8 cellular contexts compared by ENCODE assay signal in genomic region chr1:20786310-20787099, GRCh38. TPM values are rescaled to one million over a fixed set of nuclear protein-coding genes. Genes with fewer than 3 reads are reported as not detected.
DNase-seq lines count a peak whose midpoint lies in the region; ATAC-seq and TF ChIP-seq lines count a peak whose summit lies in the region.

No MANE protein-coding gene starts in this region.

- peak overlapping the region; percentile 99 for H3K27ac ChIP-seq in thymus (ENCODE audit: low read depth)

- ATAC-seq in HG02623 (IDR thresholded peaks at IDR 0.05; ENCODE audit: unreplicated experiment) (peak; percentile 75), SK-N-SH treated with all-trans-retinoic acid at 6 μM for 48 hours (peak; percentile 91)

- H3K36me3 Mint-ChIP-seq in activated naive CD8-positive, alpha-beta T cell treated with anti-CD3 and anti-CD28 coated beads for 36 hours: peaks cover 12% of the 10 kb centered on the region
- H3K36me3 Mint-ChIP-seq in osteocyte (ENCODE audit: unreplicated experiment): no peaks in the 10 kb centered on the region

- peak; percentile 98 for DNase-seq in GM10266 (ENCODE audit: extremely low spot score)
- DNase-seq in NCI-H1092 treated with DMSO at 0.1 percent for 48 hours (lab: John Stamatoyannopoulos, UW): peak; percentile 99
- DNase-seq in activated naive CD8-positive, alpha-beta T cell treated with anti-CD3 and anti-CD28 coated beads for 36 hours: peak; percentile 97
- DNase-seq in head of caudate nucleus: peak; percentile 75 to 97 (median 93)
- DNase-seq in osteocyte (ENCODE audit: extremely low spot score, unreplicated experiment): peak; percentile 99

- peak overlapping the region; percentile 92 for H3K4me3 Mint-ChIP-seq in activated naive CD8-positive, alpha-beta T cell treated with anti-CD3 and anti-CD28 coated beads for 36 hours
- H3K4me3 Mint-ChIP-seq in osteocyte (ENCODE audit: unreplicated experiment): peak overlapping the region; percentile 98

- H3K36me3 ChIP-seq in thymus (ENCODE audit: control insufficient read depth, insufficient read depth): no peaks in the 10 kb centered on the region

- H3K4me3 ChIP-seq in thymus (ENCODE audit: low read length): peak overlapping the region; percentile 98

- TF ChIP-seq CTCF in GM10266 (IDR thresholded peaks at IDR 0.05; ENCODE audit: control insufficient read depth, insufficient read depth, low read depth, missing control alignments) (no peak), osteocyte (IDR thresholded peaks at IDR 0.05) (no peak)

- H3K4me1 Mint-ChIP-seq in activated naive CD8-positive, alpha-beta T cell treated with anti-CD3 and anti-CD28 coated beads for 36 hours: peaks cover 31% of the 10 kb centered on the region
- peaks cover 34% of the 10 kb centered on the region for H3K4me1 Mint-ChIP-seq in osteocyte (ENCODE audit: unreplicated experiment)

- peaks cover 8% of the 10 kb centered on the region for H3K4me1 ChIP-seq in thymus (ENCODE audit: control insufficient read depth, insufficient read depth, low read length)

- no peaks in the 10 kb centered on the region for H3K27me3 Mint-ChIP-seq in activated naive CD8-positive, alpha-beta T cell treated with anti-CD3 and anti-CD28 coated beads for 36 hours
- H3K27me3 Mint-ChIP-seq in osteocyte (ENCODE audit: unreplicated experiment): no peaks in the 10 kb centered on the region

- under 1% methylated on average over 105 of the region's 105 CpGs for whole genome bisulfite sequencing in thymus

- intact Hi-C loops in head of caudate nucleus (cut with DNase I): loop anchor here (10.0 kb wide), 1 partner anchor 388 kb away; the partner anchor contains the start of gene EIF4G3

- H3K27ac Mint-ChIP-seq in activated naive CD8-positive, alpha-beta T cell treated with anti-CD3 and anti-CD28 coated beads for 36 hours: peak overlapping the region; percentile 96
- peak overlapping the region; percentile 94 for H3K27ac Mint-ChIP-seq in osteocyte (ENCODE audit: unreplicated experiment)

- H3K27me3 ChIP-seq in thymus (ENCODE audit: control insufficient read depth, insufficient read depth): no peaks in the 10 kb centered on the region

- no peaks in the 10 kb centered on the region for H3K9me3 Mint-ChIP-seq in activated naive CD8-positive, alpha-beta T cell treated with anti-CD3 and anti-CD28 coated beads for 36 hours
- H3K9me3 Mint-ChIP-seq in osteocyte (ENCODE audit: unreplicated experiment): no peaks in the 10 kb centered on the region

- H3K9me3 ChIP-seq in thymus (ENCODE audit: control insufficient read depth): no peaks in the 10 kb centered on the region

TF ChIP-seq in SK-N-SH treated with all-trans-retinoic acid at 6 μM for 48 hours, 23 proteins besides CTCF, POLR2A, EP300 and RAD21:
- no peak for TF ChIP-seq ZNF70 (CRISPR knock-in tag; IDR thresholded peaks at IDR 0.05)
- TF ChIP-seq ZFP3 (CRISPR knock-in tag; IDR thresholded peaks at IDR 0.05): 0 out of 2 replicates have a peak, but pooled peaks have one; percentile 33
- TF ChIP-seq CSDC2 (CRISPR knock-in tag; IDR thresholded peaks at IDR 0.05): no peak
- TF ChIP-seq, protein P1, sequence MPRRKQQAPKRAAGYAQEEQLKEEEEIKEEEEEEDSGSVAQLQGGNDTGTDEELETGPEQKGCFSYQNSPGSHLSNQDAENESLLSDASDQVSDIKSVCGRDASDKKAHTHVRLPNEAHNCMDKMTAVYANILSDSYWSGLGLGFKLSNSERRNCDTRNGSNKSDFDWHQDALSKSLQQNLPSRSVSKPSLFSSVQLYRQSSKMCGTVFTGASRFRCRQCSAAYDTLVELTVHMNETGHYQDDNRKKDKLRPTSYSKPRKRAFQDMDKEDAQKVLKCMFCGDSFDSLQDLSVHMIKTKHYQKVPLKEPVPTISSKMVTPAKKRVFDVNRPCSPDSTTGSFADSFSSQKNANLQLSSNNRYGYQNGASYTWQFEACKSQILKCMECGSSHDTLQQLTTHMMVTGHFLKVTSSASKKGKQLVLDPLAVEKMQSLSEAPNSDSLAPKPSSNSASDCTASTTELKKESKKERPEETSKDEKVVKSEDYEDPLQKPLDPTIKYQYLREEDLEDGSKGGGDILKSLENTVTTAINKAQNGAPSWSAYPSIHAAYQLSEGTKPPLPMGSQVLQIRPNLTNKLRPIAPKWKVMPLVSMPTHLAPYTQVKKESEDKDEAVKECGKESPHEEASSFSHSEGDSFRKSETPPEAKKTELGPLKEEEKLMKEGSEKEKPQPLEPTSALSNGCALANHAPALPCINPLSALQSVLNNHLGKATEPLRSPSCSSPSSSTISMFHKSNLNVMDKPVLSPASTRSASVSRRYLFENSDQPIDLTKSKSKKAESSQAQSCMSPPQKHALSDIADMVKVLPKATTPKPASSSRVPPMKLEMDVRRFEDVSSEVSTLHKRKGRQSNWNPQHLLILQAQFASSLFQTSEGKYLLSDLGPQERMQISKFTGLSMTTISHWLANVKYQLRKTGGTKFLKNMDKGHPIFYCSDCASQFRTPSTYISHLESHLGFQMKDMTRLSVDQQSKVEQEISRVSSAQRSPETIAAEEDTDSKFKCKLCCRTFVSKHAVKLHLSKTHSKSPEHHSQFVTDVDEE (CRISPR knock-in tag; IDR thresholded peaks at IDR 0.05): 0 out of 2 replicates have a peak, but pooled peaks have one; percentile 20

RNA-seq across cellular contexts. Expression of gene HP1BP3, which starts 0.6 kb away (rescaled TPM):
- 100 to 1,000 TPM; 156 to 169 TPM for total RNA-seq in activated naive CD8-positive, alpha-beta T cell treated with anti-CD3 and anti-CD28 coated beads for 36 hours
- total RNA-seq in osteocyte: 228 and 231 TPM in 2 replicates
- 123 TPM for polyA plus RNA-seq in thymus

RNA-seq across cellular contexts. Expression of gene SH2D5, which starts 54.0 kb away (rescaled TPM):
- 1 to 10 TPM; 2.7 to 2.8 TPM for total RNA-seq in activated naive CD8-positive, alpha-beta T cell treated with anti-CD3 and anti-CD28 coated beads for 36 hours
- total RNA-seq in osteocyte: 0.18 and 0.46 TPM in 2 replicates
- 1.4 TPM for polyA plus RNA-seq in thymus

Comparison
In these comparisons a context has a peak if more than half of its experiments do, and no peak if none do; other contexts are left out.
1. Peak in every context shown above with its lines: DNase-seq, ATAC-seq, H3K4me3 ChIP-seq and H3K27ac ChIP-seq.